In genomic region chr2:74204436-74204835, GRCh38 we compare ENCODE assay signal across 1 cellular context.
TF ChIP-seq lines count a peak whose summit lies in the region.

No MANE protein-coding gene starts in this region.

TF ChIP-seq in GM23338, 12 proteins besides CTCF, POLR2A, EP300 and RAD21:
- TF ChIP-seq CREB1 (CRISPR knock-in tag; IDR thresholded peaks at IDR 0.05; ENCODE audit: low read depth), result no peak
